Comparison of ENCODE assay signal across 22 cellular contexts in genomic region chr7:17042211-17042610, GRCh38.
DNase-seq lines count a peak whose midpoint lies in the region; ATAC-seq, FAIRE-seq and TF ChIP-seq lines count a peak whose summit lies in the region.
"Had no signal": no experiment of that assay in that cellular context is flagged by ENCODE, and none has a peak within 500 bp of the region (broad histone marks: within the 10 kb centered on the region; RNA-seq: fewer than 3 reads in every experiment).

No MANE protein-coding gene starts in this region.

- no peaks in the 10 kb centered on the region for H3K79me2 ChIP-seq in fibroblast of lung (ENCODE audit: control insufficient read depth, insufficient read depth, low read length)

- H3K36me3 ChIP-seq in SJSA1, result no peaks in the 10 kb centered on the region
- H3K36me3 ChIP-seq in fibroblast of lung (ENCODE audit: control insufficient read depth, insufficient read depth, low read length), result no peaks in the 10 kb centered on the region
- H3K36me3 ChIP-seq in thyroid gland, result no peaks in the 10 kb centered on the region
- H3K36me3 ChIP-seq: gastrocnemius medialis had no signal

- no peak overlapping the region for H3K9ac ChIP-seq in fibroblast of lung (ENCODE audit: insufficient read depth, low read length)

- DNase-seq in DMS53 (lab: John Stamatoyannopoulos, UW) (peak; percentile 23), DMS53 treated with DMSO at 0.1 percent for 48 hours (lab: John Stamatoyannopoulos, UW; ENCODE audit: unreplicated experiment) (no peak), SJSA1 (ENCODE audit: low read depth in 1 of 2, low spot score in 2 of 2) (peak in 1 of 2 experiments; percentile 31), fibroblast of lung (ENCODE audit: low read depth in 2 of 2) (no peak), thyroid gland (no peak), left colon (no peak), GM12892 (ENCODE audit: insufficient read length) (no peak)
- DNase-seq: activated CD4-positive, alpha-beta memory T cell treated with anti-CD3 and anti-CD28 coated beads for 36 hours; activated naive CD4-positive, alpha-beta T cell; amygdala; caudate nucleus; dorsolateral prefrontal cortex; gastrocnemius medialis; NCI-H187; nephron progenitor cell; SIG-M5; small intestine; stimulated activated CD4-positive, alpha-beta T cell treated with anti-CD3 and anti-CD28 coated beads, Interleukin-4, amount 100 ng/mL, for 1 hour had no signal

- H4K20me1 ChIP-seq in fibroblast of lung (ENCODE audit: control insufficient read depth, extremely low read depth, insufficient read depth, low read length), result no peaks in the 10 kb centered on the region

- intact Hi-C loops in thyroid gland (cut with DNase I), result no loop called here
- intact Hi-C loops in left colon (cut with DNase I, micrococcal nuclease), result no loop called here

- H3K27me3 ChIP-seq in SJSA1 (replicated peaks) (no peaks in the 10 kb centered on the region), fibroblast of lung (ENCODE audit: control insufficient read depth, insufficient read depth, low read length) (no peaks in the 10 kb centered on the region), thyroid gland (no peaks in the 10 kb centered on the region)
- H3K27me3 ChIP-seq: dorsolateral prefrontal cortex, gastrocnemius medialis had no signal

- ATAC-seq in left colon (no peak), HG02588 (IDR thresholded peaks at IDR 0.05; ENCODE audit: unreplicated experiment) (no peak)
- ATAC-seq: gastrocnemius medialis, GM23338 had no signal

- 90 to 93% methylated on average over 2 of the region's 2 CpGs for WGBS in thyroid gland, 2 donors

- FAIRE-seq in GM12892 (lab: Jason Lieb, UNC), result no peak
- FAIRE-seq: small intestine had no signal

- H3K9me3 ChIP-seq in SJSA1 (replicated peaks) (no peaks in the 10 kb centered on the region), fibroblast of lung (ENCODE audit: control insufficient read depth, insufficient read depth, low read depth, low read length) (no peaks in the 10 kb centered on the region), thyroid gland (no peaks in the 10 kb centered on the region)
- H3K9me3 ChIP-seq: gastrocnemius medialis had no signal

- H3K27ac ChIP-seq in SJSA1 (peak overlapping the region; percentile 88), fibroblast of lung (ENCODE audit: insufficient read depth, low read length) (peak overlapping the region; percentile 74), thyroid gland (peak overlapping the region in 2 of 3 donors; percentile 36 to 73)
- H3K27ac ChIP-seq: 22Rv1, gastrocnemius medialis, VCaP had no signal

- TF ChIP-seq CTCF in fibroblast of lung (conservative IDR thresholded peaks at IDR 0.05 in 1 of 2, IDR thresholded peaks at IDR 0.05 in 1 of 2; ENCODE audit: low read depth in 1 of 2, low read length in 2 of 2) (no peak), thyroid gland (IDR thresholded peaks at IDR 0.05) (no peak)

- H2AFZ ChIP-seq in fibroblast of lung (ENCODE audit: low read length), result no peak overlapping the region
- H2AFZ ChIP-seq: GM23338 had no signal

- TF ChIP-seq POLR2A in thyroid gland (IDR thresholded peaks at IDR 0.05) (no peak), GM12892 (IDR thresholded peaks at IDR 0.05; ENCODE audit: low read depth, low read length) (no peak)

- H3K4me3 ChIP-seq in SJSA1, result no peak overlapping the region
- no peak overlapping the region for H3K4me3 ChIP-seq in fibroblast of lung (replicated peaks in 1 of 4; ENCODE audit: control extremely low read depth in 1 of 4, insufficient read depth in 1 of 4, low read depth in 3 of 4, low read length in 4 of 4)
- H3K4me3 ChIP-seq in thyroid gland (replicated peaks in 1 of 3), result no peak overlapping the region
- H3K4me3 ChIP-seq: gastrocnemius medialis, GM23338 had no signal

- H3K4me1 ChIP-seq in SJSA1 (replicated peaks), result peaks cover 59% of the 10 kb centered on the region
- H3K4me1 ChIP-seq in fibroblast of lung (ENCODE audit: control insufficient read depth, extremely low read depth, insufficient read depth, low read length), result peaks cover 5% of the 10 kb centered on the region
- peaks cover 55 to 56% of the 10 kb centered on the region in 2 donors for H3K4me1 ChIP-seq in thyroid gland

- peak overlapping the region; percentile 85 for H3K4me2 ChIP-seq in fibroblast of lung (ENCODE audit: extremely low read depth, insufficient read depth, low read length)
- H3K4me2 ChIP-seq: GM23338 had no signal
